1 cellular context compared by ENCODE assay signal in the genomic region with DNA sequence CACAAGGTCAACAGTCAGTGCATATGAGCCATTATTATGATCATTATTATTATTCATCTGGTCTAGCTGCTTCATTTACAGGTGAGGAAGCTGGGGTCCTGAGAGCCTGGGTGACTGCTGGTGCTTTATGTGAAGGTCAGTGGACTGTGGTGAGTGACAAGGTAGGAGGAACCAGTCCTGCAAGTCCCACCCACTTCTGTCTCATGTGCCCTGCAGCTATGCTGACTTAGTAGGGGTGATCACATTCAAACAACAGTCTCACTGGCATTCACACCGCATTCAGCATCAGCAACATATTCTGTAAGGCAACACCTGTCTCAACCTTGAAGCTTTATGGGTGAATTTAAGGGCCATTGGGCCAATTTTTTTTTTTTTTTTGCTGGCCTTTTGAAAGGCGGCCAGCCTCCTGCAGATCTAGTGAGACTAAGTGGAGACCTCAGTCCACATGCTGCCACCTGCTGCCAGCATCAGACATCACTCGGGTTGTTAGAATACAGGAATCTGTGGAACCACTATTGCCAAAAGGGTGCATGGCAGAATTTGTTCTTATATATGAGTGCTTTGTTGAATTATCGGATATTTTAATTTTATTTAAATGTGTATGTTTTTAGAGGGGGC.
TF ChIP-seq lines count a peak whose summit lies in the region.

No MANE protein-coding gene starts in this region.

TF ChIP-seq in HEK293, 187 proteins besides CTCF, POLR2A, EP300 and RAD21:
- TF ChIP-seq, protein P1, sequence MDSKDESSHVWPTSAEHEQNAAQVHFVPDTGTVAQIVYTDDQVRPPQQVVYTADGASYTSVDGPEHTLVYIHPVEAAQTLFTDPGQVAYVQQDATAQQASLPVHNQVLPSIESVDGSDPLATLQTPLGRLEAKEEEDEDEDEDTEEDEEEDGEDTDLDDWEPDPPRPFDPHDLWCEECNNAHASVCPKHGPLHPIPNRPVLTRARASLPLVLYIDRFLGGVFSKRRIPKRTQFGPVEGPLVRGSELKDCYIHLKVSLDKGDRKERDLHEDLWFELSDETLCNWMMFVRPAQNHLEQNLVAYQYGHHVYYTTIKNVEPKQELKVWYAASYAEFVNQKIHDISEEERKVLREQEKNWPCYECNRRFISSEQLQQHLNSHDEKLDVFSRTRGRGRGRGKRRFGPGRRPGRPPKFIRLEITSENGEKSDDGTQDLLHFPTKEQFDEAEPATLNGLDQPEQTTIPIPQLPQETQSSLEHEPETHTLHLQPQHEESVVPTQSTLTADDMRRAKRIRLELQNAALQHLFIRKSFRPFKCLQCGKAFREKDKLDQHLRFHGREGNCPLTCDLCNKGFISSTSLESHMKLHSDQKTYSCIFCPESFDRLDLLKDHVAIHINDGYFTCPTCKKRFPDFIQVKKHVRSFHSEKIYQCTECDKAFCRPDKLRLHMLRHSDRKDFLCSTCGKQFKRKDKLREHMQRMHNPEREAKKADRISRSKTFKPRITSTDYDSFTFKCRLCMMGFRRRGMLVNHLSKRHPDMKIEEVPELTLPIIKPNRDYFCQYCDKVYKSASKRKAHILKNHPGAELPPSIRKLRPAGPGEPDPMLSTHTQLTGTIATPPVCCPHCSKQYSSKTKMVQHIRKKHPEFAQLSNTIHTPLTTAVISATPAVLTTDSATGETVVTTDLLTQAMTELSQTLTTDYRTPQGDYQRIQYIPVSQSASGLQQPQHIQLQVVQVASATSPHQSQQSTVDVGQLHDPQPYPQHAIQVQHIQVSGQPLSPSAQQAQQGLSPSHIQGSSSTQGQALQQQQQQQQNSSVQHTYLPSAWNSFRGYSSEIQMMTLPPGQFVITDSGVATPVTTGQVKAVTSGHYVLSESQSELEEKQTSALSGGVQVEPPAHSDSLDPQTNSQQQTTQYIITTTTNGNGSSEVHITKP (tag by site-specific recombination; IDR thresholded peaks at IDR 0.05), result peak; percentile 34; the same call in 1 of the 2 replicates
- TF ChIP-seq ZNF654 (tag by site-specific recombination; IDR thresholded peaks at IDR 0.05; ENCODE audit: low read depth), result peak; percentile 22
- TF ChIP-seq ZNF670 (tag by site-specific recombination; IDR thresholded peaks at IDR 0.05; ENCODE audit: low read depth), result no peak
